Comparison of ENCODE assay signal across 17 cellular contexts in genomic region chr1:50973255-50973654, GRCh38. TPM values are rescaled to one million over a fixed set of nuclear protein-coding genes. Genes with fewer than 3 reads are reported as not detected.
DNase-seq lines count a peak whose midpoint lies in the region; ATAC-seq, FAIRE-seq and TF ChIP-seq lines count a peak whose summit lies in the region.
"Had no signal": no experiment of that assay in that cellular context is flagged by ENCODE, and none has a peak within 500 bp of the region (broad histone marks: within the 10 kb centered on the region; RNA-seq: fewer than 3 reads in every experiment).

No MANE protein-coding gene starts in this region.

- no peak for ATAC-seq in Right ventricle myocardium superior (ENCODE audit: poor library complexity)
- ATAC-seq: foreskin keratinocyte; GM23338; left lobe of liver; naive thymus-derived CD4-positive, alpha-beta T cell had no signal

- H3K4me2 ChIP-seq in keratinocyte (ENCODE audit: control insufficient read depth, extremely low read depth, insufficient read depth, low read depth, low read length), result peak overlapping the region; percentile 53
- H3K4me2 ChIP-seq: GM23338, PC-9 had no signal

- peaks cover 4% of the 10 kb centered on the region for H3K79me2 ChIP-seq in keratinocyte (ENCODE audit: control insufficient read depth, insufficient read depth, low read length)

- peaks cover 0 to 6% of the 10 kb centered on the region in 2 donors for H3K4me1 ChIP-seq in right atrium auricular region
- peaks cover 11% of the 10 kb centered on the region for H3K4me1 ChIP-seq in SJSA1 (replicated peaks)
- H3K4me1 ChIP-seq in keratinocyte (ENCODE audit: control insufficient read depth, extremely low read depth, insufficient read depth, low read length), result peaks cover 12% of the 10 kb centered on the region
- no peaks in the 10 kb centered on the region for H3K4me1 ChIP-seq in uterus
- H3K4me1 ChIP-seq: foreskin keratinocyte had no signal

- H3K4me3 ChIP-seq in right atrium auricular region (peak overlapping the region in 1 of 2 donors; percentile 91), SJSA1 (peak overlapping the region; percentile 85), keratinocyte (ENCODE audit: control insufficient read depth in 2 of 3, extremely low read depth in 1 of 3, insufficient read depth in 2 of 3, low read depth in 1 of 3, low read length in 3 of 3) (no peak overlapping the region), uterus (no peak overlapping the region), lower leg skin (ENCODE audit: low read depth, poor library complexity, severe bottlenecking) (no peak overlapping the region)
- H3K4me3 ChIP-seq: GM23338, PC-9 had no signal

- no peak overlapping the region for H3K9ac ChIP-seq in keratinocyte (ENCODE audit: control insufficient read depth, extremely low read depth, insufficient read depth, low read length)

- no peaks in the 10 kb centered on the region for H3K36me3 ChIP-seq in right atrium auricular region
- H3K36me3 ChIP-seq in SJSA1, result peaks cover 92% of the 10 kb centered on the region
- no peaks in the 10 kb centered on the region for H3K36me3 ChIP-seq in keratinocyte (ENCODE audit: control insufficient read depth in 2 of 2, extremely low read depth in 1 of 2, insufficient read depth in 2 of 2, low read length in 2 of 2)
- H3K36me3 ChIP-seq in uterus, result no peaks in the 10 kb centered on the region

- dilution Hi-C loops in keratinocyte (cut with MboI; ENCODE audit: extremely low pct_ligation_motif_present, low sequenced_read_pairs), result no loop called here

- H3K27me3 ChIP-seq in right atrium auricular region (no peaks in the 10 kb centered on the region), SJSA1 (replicated peaks) (no peaks in the 10 kb centered on the region), keratinocyte (ENCODE audit: control insufficient read depth, extremely low read depth, insufficient read depth, low read length) (no peaks in the 10 kb centered on the region), uterus (peaks cover 0 to 4% of the 10 kb centered on the region in 2 donors)

- TF ChIP-seq POLR2A in uterus (IDR thresholded peaks at IDR 0.05) (no peak), lower leg skin (IDR thresholded peaks at IDR 0.05) (no peak)

- intact Hi-C loops in Right ventricle myocardium superior (cut with DNase I), result no loop called here
- intact Hi-C loops in uterus (cut with DNase I; ENCODE audit: low total_unique reads), result no loop called here
- intact Hi-C loops in lower leg skin (cut with DNase I; ENCODE audit: low total_unique reads), result no loop called here

- H3K9me1 ChIP-seq in keratinocyte (ENCODE audit: control insufficient read depth, extremely low read depth, insufficient read depth, low read length), result no peaks in the 10 kb centered on the region

- TF ChIP-seq CTCF in right atrium auricular region (IDR thresholded peaks at IDR 0.05), result no peak
- no peak for TF ChIP-seq CTCF in keratinocyte (optimal IDR thresholded peaks at IDR 0.05 in 1 of 3, IDR thresholded peaks at IDR 0.05 in 1 of 3, conservative IDR thresholded peaks at IDR 0.05 in 1 of 3; ENCODE audit: extremely low read depth in 1 of 3, insufficient read depth in 2 of 3, low read length in 3 of 3)
- TF ChIP-seq CTCF in uterus (IDR thresholded peaks at IDR 0.05), result no peak
- TF ChIP-seq CTCF in lower leg skin (IDR thresholded peaks at IDR 0.05), result no peak

- WGBS in lower leg skin, 2 donors, result 69 to 89% methylated on average over 1 of the region's 1 CpG

- DNase-seq in right atrium auricular region (ENCODE audit: low spot score) (no peak), Right ventricle myocardium superior (no peak), SJSA1 (ENCODE audit: low read depth in 1 of 2, low spot score in 2 of 2) (peak in 1 of 2 experiments; percentile 58), keratinocyte (ENCODE audit: low read depth, low spot score) (no peak), uterus (no peak), lower leg skin (ENCODE audit: low spot score in 2 of 2) (no peak), NCI-H1436 (lab: John Stamatoyannopoulos, UW) (no peak)
- no peak for DNase-seq in stimulated activated CD4-positive, alpha-beta T cell treated with anti-CD3 and anti-CD28 coated beads, Interleukin-2, amount 100 ng/mL, for 48 hours
- DNase-seq: central memory CD4-positive, alpha-beta T cell; foreskin keratinocyte; naive thymus-derived CD4-positive, alpha-beta T cell; NCI-H187 treated with DMSO at 0.1 percent for 48 hours; NCI-H510A; PC-9 had no signal

- H2AFZ ChIP-seq in keratinocyte (ENCODE audit: control insufficient read depth, low read length), result no peak overlapping the region
- H2AFZ ChIP-seq: GM23338, PC-9 had no signal

- FAIRE-seq in keratinocyte (lab: Jason Lieb, UNC), result no peak
- FAIRE-seq: D721Med had no signal

- H3K27ac ChIP-seq in right atrium auricular region (peak overlapping the region; percentile 99 to 100), SJSA1 (peak overlapping the region; percentile 99), keratinocyte (ENCODE audit: control insufficient read depth, insufficient read depth, low read length) (no peak overlapping the region), uterus (peak overlapping the region; percentile 14 to 99)
- H3K27ac ChIP-seq: foreskin keratinocyte, PC-9 had no signal

- H4K20me1 ChIP-seq in keratinocyte (ENCODE audit: control insufficient read depth, extremely low read depth, insufficient read depth, low read length), result no peaks in the 10 kb centered on the region

- no peaks in the 10 kb centered on the region for H3K9me3 ChIP-seq in right atrium auricular region
- no peaks in the 10 kb centered on the region for H3K9me3 ChIP-seq in SJSA1 (replicated peaks)
- H3K9me3 ChIP-seq in keratinocyte (ENCODE audit: control insufficient read depth, low read depth, low read length), result no peaks in the 10 kb centered on the region
- no peaks in the 10 kb centered on the region for H3K9me3 ChIP-seq in uterus

RNA-seq across cellular contexts. Expression of gene CDKN2C, which starts 3.2 kb away (rescaled TPM):
- total RNA-seq in right atrium auricular region (10 to 100 TPM; 11.3 to 15.9 TPM), Right ventricle myocardium superior (15.1 TPM), uterus (100 to 1,000 TPM in 1 of 4 donors, 10 to 100 TPM in 3; 13.4 to 103 (median 22.2) TPM), lower leg skin (10 to 100 TPM; 10.1 to 20.0 (median 16.2) TPM)
- total RNA-seq in SJSA1 (2014; rRNA removed; shearing (Covaris generic)), result 222 and 225 TPM in 2 replicates
- polyA plus RNA-seq in keratinocyte, result 0.31 to 1.9 TPM (median 1.3 TPM) in 3 replicates
- 0.22 TPM for polyA plus RNA-seq in keratinocyte (2011; ENCODE audit: low read depth)
- 0.39 and 0.49 TPM in 2 replicates for polyA plus RNA-seq in keratinocyte (2011; cell fraction: cytosol; rRNA removed)
- polyA plus RNA-seq in keratinocyte (2011; cell fraction: nucleus; rRNA removed), result 0.24 and 0.32 TPM in 2 replicates
- 0.56 and 1.7 TPM in 2 replicates for polyA plus RNA-seq in keratinocyte (2012; ENCODE audit: low replicate concordance)
- polyA minus RNA-seq in keratinocyte, result 0.49 to 1.2 TPM in 2 of 3 replicates, not detected in the other
- 2.1 TPM for polyA minus RNA-seq in keratinocyte (2011; cell fraction: cytosol; rRNA and poly(A)+ RNA removed)
- 0.31 and 0.32 TPM in 2 replicates for polyA minus RNA-seq in keratinocyte (2011; cell fraction: nucleus; rRNA and poly(A)+ RNA removed)
- total RNA-seq: GM23338 had no signal
- polyA plus RNA-seq: GM23338 had no signal

RNA-seq across cellular contexts. Expression of gene FAF1, which starts 13.2 kb away (rescaled TPM):
- total RNA-seq in right atrium auricular region (10 to 100 TPM; 36.1 to 68.8 TPM), Right ventricle myocardium superior (88.1 TPM), uterus (10 to 100 TPM; 34.1 to 77.2 (median 64.1) TPM), lower leg skin (10 to 100 TPM; 33.8 to 55.8 (median 45.6) TPM)
- 81.7 and 96.3 TPM in 2 replicates for total RNA-seq in SJSA1 (2014; rRNA removed; shearing (Covaris generic))
- 18.6 to 33.1 TPM (median 21.1 TPM) in 3 replicates for polyA plus RNA-seq in keratinocyte
- 45.0 TPM for polyA plus RNA-seq in keratinocyte (2011; ENCODE audit: low read depth)
- 23.1 and 33.9 TPM in 2 replicates for polyA plus RNA-seq in keratinocyte (2011; cell fraction: cytosol; rRNA removed)
- 16.0 and 18.3 TPM in 2 replicates for polyA plus RNA-seq in keratinocyte (2011; cell fraction: nucleus; rRNA removed)
- 37.6 and 45.9 TPM in 2 replicates for polyA plus RNA-seq in keratinocyte (2012; ENCODE audit: low replicate concordance)
- polyA minus RNA-seq in keratinocyte, result 5.6 to 62.2 TPM (median 23.3 TPM) in 3 replicates
- polyA minus RNA-seq in keratinocyte (2011; cell fraction: cytosol; rRNA and poly(A)+ RNA removed), result 12.7 TPM
- 16.0 and 44.8 TPM in 2 replicates for polyA minus RNA-seq in keratinocyte (2011; cell fraction: nucleus; rRNA and poly(A)+ RNA removed)
